ENCODE assay signal across 8 cellular contexts in genomic region chr22:21001601-21002325, GRCh38. TPM values are rescaled to one million over a fixed set of nuclear protein-coding genes. Genes with fewer than 3 reads are reported as not detected.
A peak's percentile ranks its signal among the peaks of the same experiment; 100 is the strongest.
DNase-seq lines count a peak whose midpoint lies in the region; ATAC-seq and TF ChIP-seq lines count a peak whose summit lies in the region.

A gene with protein sequence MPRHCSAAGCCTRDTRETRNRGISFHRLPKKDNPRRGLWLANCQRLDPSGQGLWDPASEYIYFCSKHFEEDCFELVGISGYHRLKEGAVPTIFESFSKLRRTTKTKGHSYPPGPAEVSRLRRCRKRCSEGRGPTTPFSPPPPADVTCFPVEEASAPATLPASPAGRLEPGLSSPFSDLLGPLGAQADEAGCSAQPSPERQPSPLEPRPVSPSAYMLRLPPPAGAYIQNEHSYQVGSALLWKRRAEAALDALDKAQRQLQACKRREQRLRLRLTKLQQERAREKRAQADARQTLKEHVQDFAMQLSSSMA (minus strand): TSS chr22:21002118. CDS start chr22:21001911, 207 bp downstream.

- 0% methylated on average over 68 to 83 of the region's 83 CpGs for WGBS in psoas muscle, 3 donors
- WGBS in urinary bladder, result under 1% methylated on average over 83 of the region's 83 CpGs

- ATAC-seq in GM18505 (IDR thresholded peaks at IDR 0.05; ENCODE audit: unreplicated experiment), result peak; percentile 83
- ATAC-seq in HG02970 (IDR thresholded peaks at IDR 0.05; ENCODE audit: low FRiP score, unreplicated experiment), result peak; percentile 89
- peak; percentile 96 for ATAC-seq in left ventricle myocardium superior
- peak; percentile 94 to 97 (median 95) for ATAC-seq in psoas muscle

- no peaks in the 10 kb centered on the region for H3K27me3 ChIP-seq in psoas muscle (ENCODE audit: insufficient read depth in 3 of 3, low read length in 2 of 3)

- H3K4me1 ChIP-seq in psoas muscle (peaks cover 27% of the 10 kb centered on the region), urinary bladder (ENCODE audit: insufficient read depth) (peaks cover 2% of the 10 kb centered on the region)

- no peak for TF ChIP-seq CTCF in psoas muscle (IDR thresholded peaks at IDR 0.05)

- peak; percentile 58 for DNase-seq in NCI-H187 treated with DMSO at 0.1 percent for 48 hours (lab: John Stamatoyannopoulos, UW)
- DNase-seq in T-helper 2 cell, result peak; percentile 92 to 98 (median 96)
- DNase-seq in left ventricle myocardium superior, result peak; percentile 99
- peak; percentile 99 for DNase-seq in psoas muscle

- H3K4me3 ChIP-seq in psoas muscle (peak within 1 kb of the TSS; percentile 73), urinary bladder (ENCODE audit: low read depth, low read length) (peak within 1 kb of the TSS; percentile 75)

- no peaks in the 10 kb centered on the region for H3K9me3 ChIP-seq in psoas muscle

- peak within 1 kb of the TSS; percentile 95 for H3K27ac ChIP-seq in angular gyrus (ENCODE audit: low read depth, low read length)
- peak within 1 kb of the TSS; percentile 92 for H3K27ac ChIP-seq in psoas muscle
- H3K27ac ChIP-seq in urinary bladder (ENCODE audit: low read depth), result peak within 1 kb of the TSS; percentile 99

- intact Hi-C loops in left ventricle myocardium superior (cut with micrococcal nuclease), result no loop called here
- intact Hi-C loops in psoas muscle (cut with DNase I), result no loop called here

- H3K36me3 ChIP-seq in psoas muscle (ENCODE audit: insufficient read depth in 1 of 2, low read depth in 1 of 2), result peaks cover 0 to 39% of the 10 kb centered on the region in 2 donors
- H3K36me3 ChIP-seq in urinary bladder (ENCODE audit: insufficient read depth), result no peaks in the 10 kb centered on the region

- peak; percentile 93 for TF ChIP-seq POLR2A in GM18505 (IDR thresholded peaks at IDR 0.05; ENCODE audit: borderline replicate concordance, extremely low read depth, insufficient read depth, insufficient read length)

RNA-seq across cellular contexts. Expression of the gene that starts here (rescaled TPM):
- total RNA-seq in left ventricle myocardium superior (18.0 TPM), psoas muscle (10 to 100 TPM; 25.2 to 39.2 (median 28.6) TPM), urinary bladder (17.3 TPM)
- polyA plus RNA-seq in psoas muscle (10 to 100 TPM; 48.9 to 67.5 (median 52.0) TPM), urinary bladder (55.0 TPM)

Comparison
In these comparisons a context has a peak if more than half of its experiments do, and no peak if none do; other contexts are left out.
1. Peak in every context shown above with its lines: DNase-seq, ATAC-seq, H3K4me3 ChIP-seq and H3K27ac ChIP-seq.